Comparison of ENCODE assay signal across 22 cellular contexts in genomic region chr12:43396671-43397070, GRCh38.
"Had no signal": no experiment of that assay in that cellular context is flagged by ENCODE, and none has a peak within 500 bp of the region (broad histone marks: within the 10 kb centered on the region; RNA-seq: fewer than 3 reads in every experiment).

No MANE protein-coding gene starts in this region.

- H3K36me3 ChIP-seq: MG63, Peyer's patch, SJCRH30 had no signal

- H3K4me3 ChIP-seq: MG63, Peyer's patch, SJCRH30 had no signal

- H3K27me3 ChIP-seq: MG63, Peyer's patch, SJCRH30 had no signal

- H3K27ac ChIP-seq: Peyer's patch, SJCRH30 had no signal

- H3K4me1 ChIP-seq: Peyer's patch, SJCRH30 had no signal

- H3K9me3 ChIP-seq: MG63, Peyer's patch, SJCRH30 had no signal

- ATAC-seq: PC-3, Right ventricle myocardium inferior, SK-N-SH treated with all-trans-retinoic acid at 6 μM for 48 hours had no signal

- DNase-seq: KBM-7; MG63; NCI-H1092; NCI-H1436 treated with DMSO at 0.1 percent for 48 hours; NCI-H1694; NCI-H187 treated with DMSO at 0.1 percent for 48 hours; NCI-H2029 treated with DMSO at 0.1 percent for 48 hours; NCI-H2107; NCI-H2171 treated with DMSO at 0.1 percent for 48 hours; NCI-H345; NCI-H446 treated with DMSO at 0.1 percent for 48 hours; NCI-H510A treated with DMSO at 0.1 percent for 48 hours; NCI-H526; NCI-H748 treated with DMSO at 0.1 percent for 48 hours; NK-92 treated with Interleukin-12 subunit alpha and Interleukin-12 subunit beta, amount 100 ng/mL, for 24 hours; PC-3; Peyer's patch; SHP77 treated with DMSO at 0.1 percent for 48 hours; T-helper 1 cell had no signal
